Comparison of ENCODE assay signal across 13 cellular contexts in genomic region chr15:68542771-68543544, GRCh38. TPM values are rescaled to one million over a fixed set of nuclear protein-coding genes. Genes with fewer than 3 reads are reported as not detected.
DNase-seq lines count a peak whose midpoint lies in the region; ATAC-seq and TF ChIP-seq lines count a peak whose summit lies in the region.
"Had no signal": no experiment of that assay in that cellular context is flagged by ENCODE, and none has a peak within 500 bp of the region (broad histone marks: within the 10 kb centered on the region; RNA-seq: fewer than 3 reads in every experiment).

No MANE protein-coding gene starts in this region.

- H3K9me3 ChIP-seq in right atrium auricular region (peaks cover 0 to 5% of the 10 kb centered on the region in 2 donors), gastrocnemius medialis (no peaks in the 10 kb centered on the region)

- no peaks in the 10 kb centered on the region for H3K36me3 Mint-ChIP-seq in MCF 10A (ENCODE audit: insufficient read depth, unreplicated experiment)

- peak; percentile 81 to 82 for ATAC-seq in gastrocnemius medialis
- ATAC-seq in GM21367 (IDR thresholded peaks at IDR 0.05; ENCODE audit: unreplicated experiment), result no peak

- POLR2A ChIA-PET in MCF 10A (lab: Yijun Ruan, JAX), result no interaction called here

- H3K27ac Mint-ChIP-seq in MCF 10A (ENCODE audit: low read depth, unreplicated experiment), result no peak overlapping the region
- H3K27ac Mint-ChIP-seq: T-helper 2 cell treated with Interferon-gamma antibody and Interleukin-4, amounts not matched to agents 5 μg/mL and 100 μg/mL, for 36 hours had no signal

- no peaks in the 10 kb centered on the region for H3K27me3 ChIP-seq in right atrium auricular region
- H3K27me3 ChIP-seq in gastrocnemius medialis, result no peaks in the 10 kb centered on the region

- peak overlapping the region; percentile 59 to 62 for H3K27ac ChIP-seq in right atrium auricular region
- no peak overlapping the region for H3K27ac ChIP-seq in gastrocnemius medialis
- H3K27ac ChIP-seq: transverse colon had no signal

- peaks cover 0 to 17% of the 10 kb centered on the region in 2 donors for H3K4me1 ChIP-seq in right atrium auricular region
- peaks cover 0 to 4% of the 10 kb centered on the region in 2 donors for H3K4me1 ChIP-seq in gastrocnemius medialis
- H3K4me1 ChIP-seq: transverse colon had no signal

- H3K36me3 ChIP-seq in right atrium auricular region (no peaks in the 10 kb centered on the region), gastrocnemius medialis (no peaks in the 10 kb centered on the region)
- H3K36me3 ChIP-seq: transverse colon had no signal

- intact Hi-C loops in MCF 10A (cut with micrococcal nuclease) (no loop called here), gastrocnemius medialis (cut with DNase I; ENCODE audit: low total_unique reads) (no loop called here)

- peak; percentile 91 for DNase-seq in GM03348 (ENCODE audit: low spot score)
- DNase-seq in MCF 10A (ENCODE audit: unreplicated experiment), result peak; percentile 65
- peak; percentile 89 for DNase-seq in right atrium auricular region (ENCODE audit: low spot score)
- peak; percentile 19 to 24 for DNase-seq in gastrocnemius medialis
- no peak for DNase-seq in activated naive CD4-positive, alpha-beta T cell treated with Interleukin-2 at 50 U/mL for 16 hours
- DNase-seq in NCI-H446 (lab: John Stamatoyannopoulos, UW), result no peak
- DNase-seq in NCI-H2227 treated with DMSO at 0.1 percent for 48 hours (lab: John Stamatoyannopoulos, UW), result no peak
- DNase-seq: activated naive CD4-positive, alpha-beta T cell treated with anti-CD3 and anti-CD28 coated beads, Interleukin-2, amount 50 U/mL, for 16 hours; DMS53; NCI-H146; transverse colon had no signal

- H3K4me3 ChIP-seq in right atrium auricular region, result no peak overlapping the region
- no peak overlapping the region for H3K4me3 ChIP-seq in gastrocnemius medialis
- H3K4me3 ChIP-seq: transverse colon had no signal

- TF ChIP-seq POLR2A in gastrocnemius medialis (IDR thresholded peaks at IDR 0.05), result no peak

- H3K4me3 Mint-ChIP-seq in MCF 10A (ENCODE audit: unreplicated experiment), result no peak overlapping the region
- H3K4me3 Mint-ChIP-seq: T-helper 2 cell treated with Interferon-gamma antibody and Interleukin-4, amounts not matched to agents 5 μg/mL and 100 μg/mL, for 36 hours had no signal

- no TSS peak for BruUV-seq in MCF 10A (replicated peaks; lab: Mats Ljungman, UMichigan)

- H3K27me3 Mint-ChIP-seq in MCF 10A (ENCODE audit: insufficient read depth, unreplicated experiment), result peaks cover 2% of the 10 kb centered on the region

- H3K4me1 Mint-ChIP-seq in MCF 10A (ENCODE audit: insufficient read depth, unreplicated experiment), result peaks cover 13% of the 10 kb centered on the region

- CTCF ChIA-PET in MCF 10A (lab: Yijun Ruan, JAX), result interaction anchor here (1.5 to 2.7 kb wide), 2 partner anchors 8 to 11 kb away, joined by 3 to 17 read pairs; no protein-coding TSS in a partner anchor

- in situ Hi-C loops in gastrocnemius medialis (cut with MboI; ENCODE audit: low sequenced_read_pairs in 4 of 4), result loop anchor here in 1 of 4 donors (25.0 kb wide), 1 partner anchor 231 kb away; no protein-coding TSS in a partner anchor

- no peaks in the 10 kb centered on the region for H3K9me3 Mint-ChIP-seq in MCF 10A (ENCODE audit: unreplicated experiment)

- TF ChIP-seq CTCF in MCF 10A (IDR thresholded peaks at IDR 0.05; ENCODE audit: unreplicated experiment), result no peak
- TF ChIP-seq CTCF in right atrium auricular region (IDR thresholded peaks at IDR 0.05), result no peak
- TF ChIP-seq CTCF in gastrocnemius medialis (IDR thresholded peaks at IDR 0.05 in 4 of 5, conservative IDR thresholded peaks at IDR 0.05 in 1 of 5), result no peak

RNA-seq across cellular contexts. Expression of gene CORO2B, which starts 35.8 kb away (rescaled TPM):
- 0.47 and 0.79 TPM in 2 replicates for total RNA-seq in MCF 10A (2022)
- 1 to 10 TPM; 6.0 to 9.7 TPM for total RNA-seq in right atrium auricular region
- total RNA-seq in gastrocnemius medialis, result 1 to 10 TPM; 1.5 to 2.2 (median 1.8) TPM

Comparison
In these comparisons a context has a peak if more than half of its experiments do, and no peak if none do; other contexts are left out.
1. DNase-seq: peak in GM03348 (single experiment), MCF 10A (single experiment), right atrium auricular region (single experiment) and gastrocnemius medialis (2 of 2); none in activated naive CD4-positive, alpha-beta T cell treated with Interleukin-2 at 50 U/mL for 16 hours (single experiment), NCI-H446 (0 of 2) and NCI-H2227 treated with DMSO at 0.1 percent for 48 hours (single experiment).
2. H3K27ac ChIP-seq: peak in right atrium auricular region (2 of 2); none in gastrocnemius medialis (0 of 4).